22 cellular contexts compared by ENCODE assay signal in genomic region chr10:84607044-84607443, GRCh38.
DNase-seq lines count a peak whose midpoint lies in the region; ATAC-seq and TF ChIP-seq lines count a peak whose summit lies in the region.
"Had no signal": no experiment of that assay in that cellular context is flagged by ENCODE, and none has a peak within 500 bp of the region (broad histone marks: within the 10 kb centered on the region; RNA-seq: fewer than 3 reads in every experiment).

No MANE protein-coding gene starts in this region.

- H3K9me3 ChIP-seq in SJCRH30 (replicated peaks) (no peaks in the 10 kb centered on the region), vagina (no peaks in the 10 kb centered on the region)
- H3K9me3 ChIP-seq: Peyer's patch had no signal

- H3K4me3 ChIP-seq in KMS-11 (IDR thresholded peaks at IDR 0.05; ENCODE audit: insufficient read depth, low read depth, low read length): no peak overlapping the region
- no peak overlapping the region for H3K4me3 ChIP-seq in SJCRH30
- no peak overlapping the region for H3K4me3 ChIP-seq in vagina
- H3K4me3 ChIP-seq: Peyer's patch had no signal

- H3K9ac ChIP-seq in KMS-11: peak overlapping the region; percentile 35; the same call in 1 of the 2 replicates

- peak; percentile 56 for DNase-seq in DMS79 treated with DMSO at 0.1 percent for 48 hours (lab: John Stamatoyannopoulos, UW)
- DNase-seq in DMS79 (lab: John Stamatoyannopoulos, UW): no peak
- DNase-seq in SJCRH30: peak; percentile 20 to 58
- DNase-seq in myocyte (ENCODE audit: low read depth): peak; percentile 5
- no peak for DNase-seq in cerebellum (ENCODE audit: low spot score)
- DNase-seq in vagina (ENCODE audit: extremely low spot score in 2 of 2): no peak
- DNase-seq: 8988T; CD4-positive, CD25-positive, alpha-beta regulatory T cell; COR-L47; H7; HFFc6; Kasumi-1; MM.1S; NCI-H1105; NCI-H2081; NCI-H226; NCI-H526; NK-92 treated with Interleukin-12 subunit alpha and Interleukin-12 subunit beta, amount 100 ng/mL, for 24 hours; Peyer's patch had no signal

- H3K4me2 ChIP-seq in KMS-11: peak overlapping the region; percentile 95

- peak overlapping the region; percentile 80 for H3K27ac ChIP-seq in KMS-11
- H3K27ac ChIP-seq in SJCRH30: no peak overlapping the region
- H3K27ac ChIP-seq in vagina: no peak overlapping the region
- H3K27ac ChIP-seq: Peyer's patch had no signal

- ATAC-seq in GM21529 (IDR thresholded peaks at IDR 0.05; ENCODE audit: unreplicated experiment): no peak
- ATAC-seq: Right ventricle myocardium inferior had no signal

- TF ChIP-seq CTCF in KMS-11 (conservative IDR thresholded peaks at IDR 0.05; ENCODE audit: low read depth, low read length): no peak
- no peak for TF ChIP-seq CTCF in vagina (IDR thresholded peaks at IDR 0.05)

- H3K4me1 ChIP-seq in KMS-11 (ENCODE audit: low read depth, poor library complexity, severe bottlenecking): peaks cover 60% of the 10 kb centered on the region
- peaks cover 5% of the 10 kb centered on the region; the same call in 1 of the 2 replicates for H3K4me1 ChIP-seq in SJCRH30
- H3K4me1 ChIP-seq in vagina: no peaks in the 10 kb centered on the region
- H3K4me1 ChIP-seq: Peyer's patch had no signal

- H3K36me3 ChIP-seq in KMS-11 (ENCODE audit: insufficient read depth) (no peaks in the 10 kb centered on the region), SJCRH30 (no peaks in the 10 kb centered on the region), vagina (no peaks in the 10 kb centered on the region)
- H3K36me3 ChIP-seq: Peyer's patch had no signal

- no peaks in the 10 kb centered on the region for H3K79me2 ChIP-seq in KMS-11 (ENCODE audit: insufficient read depth, low read depth)

- intact Hi-C loops in vagina (cut with DNase I): no loop called here

- no peak for TF ChIP-seq POLR2A in vagina (IDR thresholded peaks at IDR 0.05)

- H3K27me3 ChIP-seq in KMS-11 (ENCODE audit: insufficient read depth, low read depth): no peaks in the 10 kb centered on the region
- no peaks in the 10 kb centered on the region for H3K27me3 ChIP-seq in SJCRH30
- H3K27me3 ChIP-seq in vagina: no peaks in the 10 kb centered on the region
- H3K27me3 ChIP-seq: Peyer's patch had no signal

- H4K20me1 ChIP-seq in KMS-11 (ENCODE audit: insufficient read depth): no peaks in the 10 kb centered on the region

- H2AFZ ChIP-seq in KMS-11 (ENCODE audit: low read depth): peak overlapping the region; percentile 54; the same call in 1 of the 2 replicates

Comparison
In these comparisons a context has a peak if more than half of its experiments do, and no peak if none do; other contexts are left out.
1. DNase-seq: peak in DMS79 treated with DMSO at 0.1 percent for 48 hours (single experiment), SJCRH30 (2 of 2) and myocyte (single experiment); none in DMS79 (single experiment), cerebellum (single experiment) and vagina (0 of 2).